ENCODE assay signal across 8 cellular contexts in genomic region chr16:20763461-20764232, GRCh38. TPM values are rescaled to one million over a fixed set of nuclear protein-coding genes. Genes with fewer than 3 reads are reported as not detected.
DNase-seq lines count a peak whose midpoint lies in the region; ATAC-seq and TF ChIP-seq lines count a peak whose summit lies in the region.

Gene ACSM3, plus strand, starts transcription at chr16:20764014. Its CDS starts 6,021 bp downstream, at chr16:20770035.

- peaks cover 6% of the 10 kb centered on the region for H3K4me1 ChIP-seq in muscle layer of colon (ENCODE audit: insufficient read depth, low read length)

- H3K9me3 ChIP-seq in muscle layer of colon (ENCODE audit: low read length) = no peaks in the 10 kb centered on the region

- no peak within 1 kb of the TSS for H3K4me3 ChIP-seq in NB4 (ENCODE audit: low read depth, low read length)
- H3K4me3 ChIP-seq in muscle layer of colon (ENCODE audit: low read depth in 1 of 2, low read length in 2 of 2) = peak within 1 kb of the TSS in 1 of 2 donors; percentile 61

- POLR2A ChIA-PET in activated CD8-positive, alpha-beta memory T cell treated with anti-CD3 and anti-CD28 coated beads for 36 hours (lab: Charles Lee) = interaction anchor here (0.6 to 0.7 kb wide), 2 partner anchors 23 to 317 kb away, joined by 3 read pairs; no protein-coding TSS in a partner anchor

- H3K36me3 Mint-ChIP-seq in stimulated activated naive CD8-positive, alpha-beta T cell treated with anti-CD3 and anti-CD28 coated beads, Interleukin-15, Interleukin-2, amounts not matched to agents 100 ng/mL and 50 ng/mL, for 24 hours (ENCODE audit: low read depth) = peaks cover 13% of the 10 kb centered on the region

- peaks cover 30% of the 10 kb centered on the region for H3K4me1 Mint-ChIP-seq in stimulated activated naive CD8-positive, alpha-beta T cell treated with anti-CD3 and anti-CD28 coated beads, Interleukin-15, Interleukin-2, amounts not matched to agents 100 ng/mL and 50 ng/mL, for 24 hours (ENCODE audit: low read depth)

- DNase-seq in NB4 (ENCODE audit: low read depth) (peak; percentile 65), epidermal melanocyte (ENCODE audit: insufficient read length, low spot score) (peak; percentile 85), SHP77 (lab: John Stamatoyannopoulos, UW) (no peak)

- peak within 1 kb of the TSS; percentile 89 for H3K4me3 Mint-ChIP-seq in stimulated activated naive CD8-positive, alpha-beta T cell treated with anti-CD3 and anti-CD28 coated beads, Interleukin-15, Interleukin-2, amounts not matched to agents 100 ng/mL and 50 ng/mL, for 24 hours

- H3K27ac Mint-ChIP-seq in stimulated activated naive CD8-positive, alpha-beta T cell treated with anti-CD3 and anti-CD28 coated beads, Interleukin-15, Interleukin-2, amounts not matched to agents 100 ng/mL and 50 ng/mL, for 24 hours = peak within 1 kb of the TSS; percentile 88

- no peak for TF ChIP-seq CTCF in NB4 (IDR thresholded peaks at IDR 0.05; ENCODE audit: low read depth, low read length)

- no peaks in the 10 kb centered on the region for H3K27me3 Mint-ChIP-seq in stimulated activated naive CD8-positive, alpha-beta T cell treated with anti-CD3 and anti-CD28 coated beads, Interleukin-15, Interleukin-2, amounts not matched to agents 100 ng/mL and 50 ng/mL, for 24 hours

- H3K27me3 ChIP-seq in muscle layer of colon (ENCODE audit: control insufficient read depth in 1 of 2, insufficient read depth in 2 of 2, low read length in 2 of 2) = no peaks in the 10 kb centered on the region

- no peak within 1 kb of the TSS for H3K9ac ChIP-seq in muscle layer of colon (ENCODE audit: low read length)

- peaks cover 15% of the 10 kb centered on the region for H3K9me3 Mint-ChIP-seq in stimulated activated naive CD8-positive, alpha-beta T cell treated with anti-CD3 and anti-CD28 coated beads, Interleukin-15, Interleukin-2, amounts not matched to agents 100 ng/mL and 50 ng/mL, for 24 hours

- TF ChIP-seq POLR2A in NB4 (IDR thresholded peaks at IDR 0.05; ENCODE audit: extremely low read depth, insufficient read length) = peak; percentile 17

- H3K36me3 ChIP-seq in muscle layer of colon (ENCODE audit: insufficient read depth, low read length) = no peaks in the 10 kb centered on the region

- peak within 1 kb of the TSS; percentile 41 for H3K27ac ChIP-seq in muscle layer of colon (ENCODE audit: low read depth, low read length)

- ATAC-seq in GM18502 (IDR thresholded peaks at IDR 0.05; ENCODE audit: poor library complexity, unreplicated experiment) = peak; percentile 99
- ATAC-seq in HG02642 (IDR thresholded peaks at IDR 0.05; ENCODE audit: poor library complexity, unreplicated experiment) = peak; percentile 98

- CTCF ChIA-PET in activated CD8-positive, alpha-beta memory T cell treated with anti-CD3 and anti-CD28 coated beads for 36 hours (lab: Charles Lee) = no interaction called here

RNA-seq across cellular contexts. Expression of gene ACSM3, which starts in this region (rescaled TPM):
- total RNA-seq in activated CD8-positive, alpha-beta memory T cell treated with anti-CD3 and anti-CD28 coated beads for 36 hours = 10 to 100 TPM; 10.1 to 10.7 TPM

Comparison
In these comparisons a context has a peak if more than half of its experiments do, and no peak if none do; other contexts are left out.
1. DNase-seq: peak in NB4 (single experiment) and epidermal melanocyte (single experiment); none in SHP77 (0 of 2).